Comparison of ENCODE assay signal across 35 cellular contexts in genomic region chr1:6481820-6482471, GRCh38. TPM values are rescaled to one million over a fixed set of nuclear protein-coding genes. Genes with fewer than 3 reads are reported as not detected.
"Had no signal": no experiment of that assay in that cellular context is flagged by ENCODE, and none has a peak within 500 bp of the region (broad histone marks: within the 10 kb centered on the region; RNA-seq: fewer than 3 reads in every experiment).

No MANE protein-coding gene starts in this region.

- H3K9me3 ChIP-seq: gastroesophageal sphincter, prostate gland, thoracic aorta, upper lobe of left lung, vagina had no signal

- H3K9me3 Mint-ChIP-seq: activated B cell treated with CpG ODN at 0.5 μM for 24 hours; activated CD8-positive, alpha-beta T cell treated with anti-CD3 and anti-CD28 coated beads for 36 hours; central memory CD8-positive, alpha-beta T cell; mesothelial cell of epicardium; naive thymus-derived CD4-positive, alpha-beta T cell; stimulated activated effector memory CD8-positive, alpha-beta T cell treated with anti-CD3 and anti-CD28 coated beads, Interleukin-12 subunit alpha, Interleukin-12 subunit beta, amount 100 ng/mL, for 72 hours; stimulated activated naive CD8-positive, alpha-beta T cell treated with anti-CD3 and anti-CD28 coated beads, Interleukin-15, Interleukin-2, amounts not matched to agents 100 ng/mL and 50 ng/mL, for 24 hours; T-helper 1 cell treated with Interleukin-12 subunit alpha and Interleukin-12 subunit beta and Interleukin-4 antibody, amounts not matched to agents 30 μg/mL and 1 μg/mL, for 36 hours had no signal

- H3K36me3 ChIP-seq: gastroesophageal sphincter, prostate gland, thoracic aorta, upper lobe of left lung, vagina had no signal

- H3K4me3 Mint-ChIP-seq: activated B cell treated with CpG ODN at 0.5 μM for 24 hours; activated CD8-positive, alpha-beta memory T cell treated with anti-CD3 and anti-CD28 coated beads, Interleukin-2, amount 10 ng/mL, durations not matched to agents 7 days and 5 days; activated CD8-positive, alpha-beta T cell treated with anti-CD3 and anti-CD28 coated beads for 36 hours; activated naive CD8-positive, alpha-beta T cell; central memory CD8-positive, alpha-beta T cell; mesothelial cell of epicardium; naive thymus-derived CD4-positive, alpha-beta T cell; stimulated activated effector memory CD8-positive, alpha-beta T cell treated with anti-CD3 and anti-CD28 coated beads, Interleukin-12 subunit alpha, Interleukin-12 subunit beta, amount 100 ng/mL, for 72 hours; stimulated activated naive CD8-positive, alpha-beta T cell treated with anti-CD3 and anti-CD28 coated beads, Interleukin-15, Interleukin-2, amounts not matched to agents 100 ng/mL and 50 ng/mL, for 24 hours; T-helper 1 cell treated with Interleukin-12 subunit alpha and Interleukin-12 subunit beta and Interleukin-4 antibody, amounts not matched to agents 30 μg/mL and 1 μg/mL, for 36 hours had no signal

- H3K36me3 Mint-ChIP-seq: activated CD8-positive, alpha-beta memory T cell treated with anti-CD3 and anti-CD28 coated beads, Interleukin-2, amount 10 ng/mL, durations not matched to agents 7 days and 5 days; activated naive CD8-positive, alpha-beta T cell; naive thymus-derived CD4-positive, alpha-beta T cell; stimulated activated effector memory CD8-positive, alpha-beta T cell treated with anti-CD3 and anti-CD28 coated beads, Interleukin-12 subunit alpha, Interleukin-12 subunit beta, amount 100 ng/mL, for 72 hours had no signal

- H3K27ac Mint-ChIP-seq: activated B cell treated with CpG ODN at 0.5 μM for 24 hours; activated CD8-positive, alpha-beta memory T cell treated with anti-CD3 and anti-CD28 coated beads, Interleukin-2, amount 10 ng/mL, durations not matched to agents 7 days and 5 days; activated CD8-positive, alpha-beta T cell treated with anti-CD3 and anti-CD28 coated beads for 36 hours; activated naive CD8-positive, alpha-beta T cell; mesothelial cell of epicardium; naive thymus-derived CD4-positive, alpha-beta T cell; stimulated activated effector memory CD8-positive, alpha-beta T cell treated with anti-CD3 and anti-CD28 coated beads, Interleukin-12 subunit alpha, Interleukin-12 subunit beta, amount 100 ng/mL, for 72 hours; stimulated activated naive CD8-positive, alpha-beta T cell treated with anti-CD3 and anti-CD28 coated beads, Interleukin-15, Interleukin-2, amounts not matched to agents 100 ng/mL and 50 ng/mL, for 24 hours; T-helper 1 cell treated with Interleukin-12 subunit alpha and Interleukin-12 subunit beta and Interleukin-4 antibody, amounts not matched to agents 30 μg/mL and 1 μg/mL, for 36 hours had no signal

- H3K27me3 ChIP-seq: vagina had no signal

- H3K27ac ChIP-seq: gastroesophageal sphincter, prostate gland, skin epidermis, thoracic aorta, vagina had no signal

- ATAC-seq: activated CD8-positive, alpha-beta memory T cell treated with anti-CD3 and anti-CD28 coated beads, Interleukin-2, amount 10 ng/mL, durations not matched to agents 7 days and 5 days; activated CD8-positive, alpha-beta T cell treated with anti-CD3 and anti-CD28 coated beads for 36 hours; gastroesophageal sphincter; naive thymus-derived CD4-positive, alpha-beta T cell; sciatic nerve; stimulated activated effector memory CD8-positive, alpha-beta T cell treated with anti-CD3 and anti-CD28 coated beads, Interleukin-12 subunit alpha, Interleukin-12 subunit beta, amount 100 ng/mL, for 72 hours had no signal

- H3K4me3 ChIP-seq: gastroesophageal sphincter, prostate gland, skin epidermis, thoracic aorta, upper lobe of left lung, vagina had no signal

- FAIRE-seq: bronchial epithelial cell, endometrium, keratinocyte had no signal

- DNase-seq: activated B cell treated with CpG ODN at 0.5 μM for 24 hours; activated CD4-positive, alpha-beta T cell treated with anti-CD3 and anti-CD28 coated beads, Interleukin-2, amount 50 U/mL, for 1 hour; activated CD8-positive, alpha-beta memory T cell treated with anti-CD3 and anti-CD28 coated beads, Interleukin-2, amount 10 ng/mL, durations not matched to agents 7 days and 5 days; activated CD8-positive, alpha-beta T cell treated with anti-CD3 and anti-CD28 coated beads for 36 hours; activated naive CD4-positive, alpha-beta T cell; activated T-cell treated with anti-CD3 and anti-CD28 coated beads, Interleukin-2, amount 50 U/mL, for 48 hours; anterior cingulate cortex; dermis blood vessel endothelial cell; effector CD4-positive, alpha-beta T cell; head of caudate nucleus; hippocampal formation; left colon; naive thymus-derived CD4-positive, alpha-beta T cell; retina; stimulated activated CD4-positive, alpha-beta T cell treated with anti-CD3 and anti-CD28 coated beads, Interleukin-4, amount 100 ng/mL, for 24 hours; SW 1271; T1000; upper lobe of left lung had no signal

RNA-seq across cellular contexts. Expression of gene ESPN, which starts 57.4 kb away (rescaled TPM):
- total RNA-seq: epithelial cell of proximal tubule, osteocyte, thoracic aorta had no signal
